In the genomic region with DNA sequence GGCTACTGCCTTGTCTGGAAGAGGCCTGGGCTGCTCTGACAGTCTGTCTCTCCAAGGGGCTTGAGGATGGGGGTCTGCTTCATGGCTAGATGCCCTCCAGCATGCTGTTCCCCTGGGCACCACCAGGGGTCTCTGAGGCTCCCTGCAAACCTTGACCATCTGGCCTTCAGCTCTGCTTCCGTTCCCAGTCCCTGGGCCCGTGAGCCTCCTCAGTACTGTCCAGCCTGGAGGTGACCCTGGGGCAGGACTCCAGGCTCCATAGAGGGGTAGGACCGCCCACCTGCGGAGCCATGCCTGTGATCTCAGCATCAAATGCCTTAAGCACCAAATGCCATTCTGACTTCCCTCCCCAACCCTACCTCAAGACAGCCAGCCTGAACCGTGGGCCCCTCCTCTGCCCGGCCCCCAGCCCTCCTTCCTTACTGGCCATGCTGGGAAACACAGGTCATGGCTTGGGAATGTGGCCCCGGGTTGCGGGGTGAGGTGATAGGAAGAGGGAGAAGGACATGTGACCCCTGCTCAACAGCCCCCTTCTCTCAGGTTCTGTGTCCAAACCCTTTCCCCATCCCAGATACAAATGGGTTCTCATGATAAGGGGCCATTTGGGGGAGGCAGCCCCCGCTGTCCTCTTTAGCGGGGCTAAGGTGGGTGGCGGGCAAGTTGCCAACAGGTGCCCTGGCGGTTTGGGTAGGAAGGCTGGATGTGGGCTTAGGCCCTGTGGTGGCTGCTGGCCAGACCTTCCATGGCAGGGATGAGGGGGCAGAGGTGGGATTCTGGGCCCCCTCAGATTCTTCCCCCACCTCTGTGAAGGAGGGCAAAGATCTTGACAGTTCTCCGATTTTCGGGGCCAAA, we compare ENCODE assay signal across 9 cellular contexts. TPM values are rescaled to one million over a fixed set of nuclear protein-coding genes. Genes with fewer than 3 reads are reported as not detected.
A peak's percentile ranks its signal among the peaks of the same experiment; 100 is the strongest.
DNase-seq lines count a peak whose midpoint lies in the region; ATAC-seq and TF ChIP-seq lines count a peak whose summit lies in the region.
"Had no signal": no experiment of that assay in that cellular context is flagged by ENCODE, and none has a peak within 500 bp of the region (broad histone marks: within the 10 kb centered on the region; RNA-seq: fewer than 3 reads in every experiment).

No MANE protein-coding gene starts in this region.

- no peaks in the 10 kb centered on the region for H3K9me3 ChIP-seq in mesenchymal stem cell (ENCODE audit: control insufficient read depth, low read length)
- H3K9me3 ChIP-seq in thoracic aorta: no peaks in the 10 kb centered on the region

- H2AFZ ChIP-seq in KMS-11 (ENCODE audit: low read depth) (peak overlapping the region; percentile 3; the same call in 1 of the 2 replicates), mesenchymal stem cell (ENCODE audit: low read depth, low read length) (no peak overlapping the region)

- DNase-seq in D341Med (ENCODE audit: low spot score) (peak; percentile 81), mesenchymal stem cell (peak; percentile 75), thoracic aorta (ENCODE audit: low spot score) (no peak), GOT3 (lab: John Stamatoyannopoulos, UW) (no peak)
- peak; percentile 10 for DNase-seq in effector CD4-positive, alpha-beta T cell

- H4K91ac ChIP-seq in mesenchymal stem cell (ENCODE audit: low read length): peak overlapping the region; percentile 60

- H2BK5ac ChIP-seq in mesenchymal stem cell (ENCODE audit: low read depth, low read length, poor library complexity, severe bottlenecking): peak overlapping the region; percentile 0

- H3K9ac ChIP-seq in KMS-11 (no peak overlapping the region), mesenchymal stem cell (ENCODE audit: low read length) (peak overlapping the region; percentile 68)

- TF ChIP-seq CTCF in KMS-11 (conservative IDR thresholded peaks at IDR 0.05; ENCODE audit: low read depth, low read length) (peak; percentile 88), WI38 (IDR thresholded peaks at IDR 0.05; ENCODE audit: low read depth, low read length) (peak; percentile 99), thoracic aorta (IDR thresholded peaks at IDR 0.05) (peak; percentile 94)

- H3K14ac ChIP-seq in mesenchymal stem cell (ENCODE audit: low read length in 2 of 2): peak overlapping the region in 1 of 2 experiments; percentile 53

- H2AK5ac ChIP-seq in mesenchymal stem cell (ENCODE audit: low read length, severe bottlenecking): peak overlapping the region; percentile 94

- peak overlapping the region; percentile 55 to 80 for H3K4ac ChIP-seq in mesenchymal stem cell (ENCODE audit: low read depth in 1 of 2, low read length in 2 of 2)

- peak overlapping the region in 1 of 2 experiments; percentile 19 for H3K23ac ChIP-seq in mesenchymal stem cell (ENCODE audit: low read length in 2 of 2)

- no peaks in the 10 kb centered on the region; the same call in 1 of the 2 replicates for H3K27me3 ChIP-seq in KMS-11 (ENCODE audit: insufficient read depth, low read depth)
- H3K27me3 ChIP-seq in mesenchymal stem cell (ENCODE audit: control insufficient read depth in 1 of 2, insufficient read depth in 1 of 2, low read length in 2 of 2): no peaks in the 10 kb centered on the region
- no peaks in the 10 kb centered on the region for H3K27me3 ChIP-seq in thoracic aorta (replicated peaks; ENCODE audit: insufficient read depth)

- peak overlapping the region; percentile 97 for H2BK15ac ChIP-seq in mesenchymal stem cell (ENCODE audit: low read depth, poor library complexity, severe bottlenecking)

- peak overlapping the region; percentile 94 for H4K8ac ChIP-seq in mesenchymal stem cell (ENCODE audit: low read length)

- H3K4me1 ChIP-seq in KMS-11 (ENCODE audit: low read depth, poor library complexity, severe bottlenecking): no peaks in the 10 kb centered on the region
- H3K4me1 ChIP-seq in mesenchymal stem cell (ENCODE audit: control insufficient read depth, insufficient read depth, low read depth, low read length): peaks cover 41% of the 10 kb centered on the region
- H3K4me1 ChIP-seq in thoracic aorta (ENCODE audit: control insufficient read depth in 1 of 2, low read depth in 2 of 2): peaks cover 28 to 94% of the 10 kb centered on the region in 2 donors

- H3K27ac ChIP-seq in KMS-11: no peak overlapping the region
- H3K27ac ChIP-seq in mesenchymal stem cell (ENCODE audit: low read length, poor library complexity, severe bottlenecking): peak overlapping the region; percentile 51
- peak overlapping the region; percentile 99 to 100 for H3K27ac ChIP-seq in thoracic aorta

- peaks cover 29% of the 10 kb centered on the region for H3K79me1 ChIP-seq in mesenchymal stem cell (replicated peaks; ENCODE audit: low read length, poor library complexity, severe bottlenecking)

- no peaks in the 10 kb centered on the region for H3K79me2 ChIP-seq in KMS-11 (ENCODE audit: insufficient read depth, low read depth)

- WGBS in mesenchymal stem cell: 61% methylated on average over 14 of the region's 14 CpGs

- no peaks in the 10 kb centered on the region for H4K20me1 ChIP-seq in KMS-11 (ENCODE audit: insufficient read depth)

- peak overlapping the region; percentile 91 to 98 for H2BK12ac ChIP-seq in mesenchymal stem cell (ENCODE audit: low read length in 2 of 2)

- peak overlapping the region; percentile 80 for H2BK120ac ChIP-seq in mesenchymal stem cell (ENCODE audit: low read depth, low read length)

- H3K4me3 ChIP-seq in KMS-11 (IDR thresholded peaks at IDR 0.05; ENCODE audit: insufficient read depth, low read depth, low read length) (no peak overlapping the region), WI38 (ENCODE audit: low read depth, low read length) (no peak overlapping the region), mesenchymal stem cell (ENCODE audit: insufficient read depth in 1 of 2, low read depth in 1 of 2, low read length in 2 of 2) (peak overlapping the region in 1 of 2 experiments; percentile 30), thoracic aorta (peak overlapping the region; percentile 59)

- H3K18ac ChIP-seq in mesenchymal stem cell (ENCODE audit: low read depth in 1 of 2, low read length in 2 of 2): peak overlapping the region; percentile 74 to 95

- H3K36me3 ChIP-seq in KMS-11 (ENCODE audit: insufficient read depth) (no peaks in the 10 kb centered on the region), mesenchymal stem cell (ENCODE audit: control insufficient read depth in 1 of 2, insufficient read depth in 2 of 2, low read depth in 1 of 2, low read length in 2 of 2) (peaks cover 46 to 66% of the 10 kb centered on the region in 2 experiments), thoracic aorta (peaks cover 58% of the 10 kb centered on the region)

- H3K4me2 ChIP-seq in KMS-11: no peak overlapping the region
- no peak overlapping the region for H3K4me2 ChIP-seq in mesenchymal stem cell (ENCODE audit: low read length, poor library complexity, severe bottlenecking)

- ATAC-seq in GM21381 (IDR thresholded peaks at IDR 0.05; ENCODE audit: unreplicated experiment) (peak; percentile 85), thoracic aorta (ENCODE audit: insufficient number of reproducible peaks, low FRiP score, low read depth) (peak; percentile 5)

RNA-seq across cellular contexts. Expression of a gene that starts 25.0 kb away (rescaled TPM):
- 19.3 TPM for polyA plus RNA-seq in mesenchymal stem cell (2013, experiment 1 of 2)
- 19.1 TPM for polyA plus RNA-seq in mesenchymal stem cell (2013, experiment 2 of 2)
- total RNA-seq in thoracic aorta: 100 to 1,000 TPM; 426 to 455 TPM

RNA-seq across cellular contexts. Expression of a gene that starts 39.0 kb away (rescaled TPM):
- polyA plus RNA-seq in mesenchymal stem cell (2013, experiment 1 of 2): 41.8 TPM
- 41.6 TPM for polyA plus RNA-seq in mesenchymal stem cell (2013, experiment 2 of 2)
- 10 to 100 TPM; 30.5 to 56.5 TPM for total RNA-seq in thoracic aorta

RNA-seq across cellular contexts. Expression of a gene that starts 41.5 kb away (rescaled TPM):
- polyA plus RNA-seq in mesenchymal stem cell (2013, experiment 1 of 2): 1.2 TPM
- polyA plus RNA-seq in mesenchymal stem cell (2013, experiment 2 of 2): 1.8 TPM
- total RNA-seq in thoracic aorta: 100 to 1,000 TPM; 146 to 302 TPM
- total RNA-seq: activated CD8-positive, alpha-beta memory T cell treated with anti-CD3 and anti-CD28 coated beads for 36 hours had no signal

RNA-seq across cellular contexts. Expression of a gene that starts 54.6 kb away (rescaled TPM):
- polyA plus RNA-seq in mesenchymal stem cell (2013, experiment 1 of 2): not detected
- polyA plus RNA-seq in mesenchymal stem cell (2013, experiment 2 of 2): not detected
- under 1 TPM in 1 of 2 donors, not detected in 1; 0.41 TPM for total RNA-seq in thoracic aorta
- total RNA-seq: activated CD8-positive, alpha-beta memory T cell treated with anti-CD3 and anti-CD28 coated beads for 36 hours had no signal

Comparison
In these comparisons a context has a peak if more than half of its experiments do, and no peak if none do; other contexts are left out.
1. DNase-seq: peak in D341Med (single experiment), effector CD4-positive, alpha-beta T cell (single experiment) and mesenchymal stem cell (single experiment); none in thoracic aorta (single experiment) and GOT3 (single experiment).
2. Peak in every context shown above with its lines, with median percentiles within 50 percentile points of each other: CTCF ChIP-seq.